ENCODE assay signal across 18 cellular contexts in genomic region chr12:132110677-132111076, GRCh38. TPM values are rescaled to one million over a fixed set of nuclear protein-coding genes. Genes with fewer than 3 reads are reported as not detected.
DNase-seq lines count a peak whose midpoint lies in the region; ATAC-seq, FAIRE-seq and TF ChIP-seq lines count a peak whose summit lies in the region.
"Had no signal": no experiment of that assay in that cellular context is flagged by ENCODE, and none has a peak within 500 bp of the region (broad histone marks: within the 10 kb centered on the region; RNA-seq: fewer than 3 reads in every experiment).

No MANE protein-coding gene starts in this region.

- FAIRE-seq in HepG2 (lab: Jason Lieb, UNC) (no peak), small intestine (lab: Jason Lieb, UNC) (no peak)
- FAIRE-seq: GM12891, GM18507 had no signal

- no peak for TF ChIP-seq RAD21 in HepG2 (CRISPR knock-in tag; IDR thresholded peaks at IDR 0.05)

- H3K27ac ChIP-seq in OCI-LY7 (ENCODE audit: low read depth, low read length, poor library complexity, severe bottlenecking) (no peak overlapping the region), endodermal cell (ENCODE audit: low read depth, low read length) (no peak overlapping the region), HepG2 (ENCODE audit: extremely low read length, insufficient read depth, low read length) (no peak overlapping the region), trophoblast cell (ENCODE audit: low read depth, low read length) (no peak overlapping the region), small intestine (ENCODE audit: low read depth in 1 of 2, low read length in 1 of 2) (no peak overlapping the region)
- H3K27ac ChIP-seq: C4-2B had no signal

- DNase-seq in OCI-LY7 (ENCODE audit: low spot score) (no peak), endodermal cell (peak; percentile 13), HepG2 (ENCODE audit: low spot score) (no peak), trophoblast cell (no peak), small intestine (no peak), Calu3 (no peak)
- DNase-seq: CD4-positive, CD25-positive, alpha-beta regulatory T cell; CD8-positive, alpha-beta T cell; DMS53; DMS79 treated with DMSO at 0.1 percent for 48 hours; GF-D8; H9 had no signal

- H4K12ac ChIP-seq in trophoblast cell (ENCODE audit: low read depth, low read length) = no peak overlapping the region

- H3K27me3 Mint-ChIP-seq in endodermal cell (ENCODE audit: insufficient read depth) (no peaks in the 10 kb centered on the region), Calu3 (ENCODE audit: unreplicated experiment) (no peaks in the 10 kb centered on the region)
- H3K27me3 Mint-ChIP-seq: CD4-positive, CD25-positive, alpha-beta regulatory T cell had no signal

- 72 to 79% methylated on average over 2 to 3 of the region's 3 CpGs for WGBS in endodermal cell (ENCODE audit: insufficient coverage in 1 of 2, insufficient read length in 1 of 2), 2 experiments
- no CpG with 5 or more reads among the region's 3 CpGs for WGBS in HepG2 (ENCODE audit: low lambda C conversion rate)
- no CpG with 5 or more reads among the region's 3 CpGs for WGBS in trophoblast cell (ENCODE audit: extremely low coverage, insufficient coverage, insufficient read length)
- 79 to 98% (median 98%) methylated on average over 3 of the region's 3 CpGs for WGBS in small intestine, 3 donors

- no peak overlapping the region for H3K4me3 Mint-ChIP-seq in endodermal cell
- no peak overlapping the region for H3K4me3 Mint-ChIP-seq in Calu3 (ENCODE audit: low read depth, unreplicated experiment)
- H3K4me3 Mint-ChIP-seq: CD4-positive, CD25-positive, alpha-beta regulatory T cell; CD8-positive, alpha-beta T cell; GM23338; H9 had no signal

- H3K9ac ChIP-seq in endodermal cell (ENCODE audit: extremely low read depth, low read length, poor library complexity, severe bottlenecking) = no peak overlapping the region
- no peak overlapping the region for H3K9ac ChIP-seq in HepG2 (ENCODE audit: insufficient read depth, low read depth, low read length)
- no peak overlapping the region for H3K9ac ChIP-seq in trophoblast cell (ENCODE audit: low read length)

- no peak overlapping the region for H4K91ac ChIP-seq in trophoblast cell (ENCODE audit: low read depth, low read length)

- BruUV-seq in OCI-LY7 (replicated peaks; lab: Mats Ljungman, UMichigan) = TSS peak; percentile 57
- BruUV-seq in HepG2 (replicated peaks; lab: Mats Ljungman, UMichigan) = TSS peak; percentile 47
- no TSS peak for BruUV-seq in Calu3 (replicated peaks; lab: Mats Ljungman, UMichigan)

- H3K4ac ChIP-seq in trophoblast cell (ENCODE audit: low read depth, low read length) = no peak overlapping the region

- H3K4me2 ChIP-seq in OCI-LY7 (ENCODE audit: low read length) (no peak overlapping the region), HepG2 (ENCODE audit: low read depth, low read length) (no peak overlapping the region), trophoblast cell (ENCODE audit: low read length) (no peak overlapping the region)
- H3K4me2 ChIP-seq: GM23338 had no signal

- no peak overlapping the region for H2AK5ac ChIP-seq in trophoblast cell (ENCODE audit: low read length)

- no peaks in the 10 kb centered on the region for H4K20me1 ChIP-seq in OCI-LY7 (ENCODE audit: insufficient read depth, low read length)
- no peaks in the 10 kb centered on the region for H4K20me1 ChIP-seq in HepG2 (ENCODE audit: insufficient read depth, low read length)

- H2BK12ac ChIP-seq in trophoblast cell (ENCODE audit: low read length) = no peak overlapping the region

- in situ Hi-C loops in HepG2 (cut with HindIII; ENCODE audit: extremely low pct_ligation_motif_present, low pct_unique_long_range_greater_than_20kb) = no loop called here

- no peaks in the 10 kb centered on the region for H3K9me2 ChIP-seq in OCI-LY7 (ENCODE audit: insufficient read depth, low read length)

- H3K18ac ChIP-seq in trophoblast cell (ENCODE audit: low read length) = no peak overlapping the region

- H3K79me2 ChIP-seq in OCI-LY7 (ENCODE audit: insufficient read depth, low read depth, low read length) (0 out of 2 replicates have a peak, but pooled peaks cover 8% of the 10 kb centered on the region), HepG2 (ENCODE audit: insufficient read depth, low read length) (no peaks in the 10 kb centered on the region), trophoblast cell (ENCODE audit: control insufficient read depth, insufficient read depth, low read length, poor library complexity) (no peaks in the 10 kb centered on the region)

- H3K9me3 ChIP-seq in OCI-LY7 (ENCODE audit: low read length) = no peaks in the 10 kb centered on the region
- H3K9me3 ChIP-seq in endodermal cell (ENCODE audit: control insufficient read depth, low read length) = no peaks in the 10 kb centered on the region
- H3K9me3 ChIP-seq in HepG2 (ENCODE audit: low read length) = no peaks in the 10 kb centered on the region
- no peaks in the 10 kb centered on the region for H3K9me3 ChIP-seq in trophoblast cell (ENCODE audit: insufficient read depth, low read depth, low read length)
- H3K9me3 ChIP-seq in small intestine (ENCODE audit: control insufficient read depth, low read depth) = no peaks in the 10 kb centered on the region

- no peak overlapping the region for H2BK120ac ChIP-seq in trophoblast cell (ENCODE audit: insufficient read depth, low read length, poor library complexity)

- H3K79me1 ChIP-seq in trophoblast cell (ENCODE audit: low read length) = no peaks in the 10 kb centered on the region

- no peak overlapping the region for H3K14ac ChIP-seq in trophoblast cell (ENCODE audit: low read length)

- POLR2A ChIA-PET in OCI-LY7 (lab: Charles Lee) (no interaction called here), HepG2 (lab: Yijun Ruan, JAX) (no interaction called here)

- H3K27ac Mint-ChIP-seq in endodermal cell (no peak overlapping the region), Calu3 (ENCODE audit: unreplicated experiment) (no peak overlapping the region)
- H3K27ac Mint-ChIP-seq: CD8-positive, alpha-beta T cell; GM23338; H9 had no signal

- TF ChIP-seq EP300 in HepG2 (IDR thresholded peaks at IDR 0.05; ENCODE audit: low read depth in 2 of 2, low read length in 2 of 2) (no peak), HepG2 (CRISPR knock-in tag; IDR thresholded peaks at IDR 0.05; ENCODE audit: borderline replicate concordance) (no peak)

- H3K36me3 Mint-ChIP-seq in endodermal cell (ENCODE audit: low read depth) (peaks cover 57% of the 10 kb centered on the region), Calu3 (ENCODE audit: insufficient read depth, unreplicated experiment) (peaks cover 43% of the 10 kb centered on the region)

- CTCF ChIA-PET in OCI-LY7 (lab: Charles Lee; ENCODE audit: unreplicated experiment) = no interaction called here
- CTCF ChIA-PET in HepG2 (lab: Yijun Ruan, JAX; ENCODE audit: low intra/inter-chr PET ratio, low total read pairs) = no interaction called here
- CTCF ChIA-PET in Calu3 (lab: Charles Lee) = no interaction called here

- TF ChIP-seq POLR2A in HepG2 (IDR thresholded peaks at IDR 0.05; ENCODE audit: insufficient read depth in 1 of 2, low read depth in 2 of 2, low read length in 2 of 2) = no peak

- H3K36me3 ChIP-seq in OCI-LY7 (ENCODE audit: insufficient read depth, low read length) (peaks cover 74% of the 10 kb centered on the region), endodermal cell (ENCODE audit: control insufficient read depth, insufficient read depth, low read length) (peaks cover 56% of the 10 kb centered on the region), HepG2 (replicated peaks in 1 of 2; ENCODE audit: control insufficient read depth in 1 of 2, insufficient read depth in 2 of 2, low read length in 2 of 2) (peaks cover 17 to 48% of the 10 kb centered on the region in 2 experiments; a peak in 4 of 5 replicates), trophoblast cell (ENCODE audit: control insufficient read depth in 1 of 2, insufficient read depth in 2 of 2, low read length in 2 of 2) (peaks cover 36 to 38% of the 10 kb centered on the region in 2 experiments), small intestine (ENCODE audit: control insufficient read depth in 2 of 2, insufficient read depth in 2 of 2, low read length in 2 of 2) (peaks cover 2% of the 10 kb centered on the region in 2 donors)

- H3K4me3 ChIP-seq in OCI-LY7 (ENCODE audit: low read depth, low read length, poor library complexity, severe bottlenecking) = no peak overlapping the region
- H3K4me3 ChIP-seq in endodermal cell (ENCODE audit: low read length) = no peak overlapping the region
- H3K4me3 ChIP-seq in HepG2 (replicated peaks in 1 of 3; ENCODE audit: insufficient read depth in 1 of 3, low read depth in 2 of 3, low read length in 3 of 3) = no peak overlapping the region
- peak overlapping the region; percentile 15 for H3K4me3 ChIP-seq in trophoblast cell (ENCODE audit: low read depth, low read length)
- H3K4me3 ChIP-seq in small intestine (ENCODE audit: low read depth in 1 of 2, low read length in 2 of 2) = no peak overlapping the region
- H3K4me3 ChIP-seq: GM23338 had no signal

- intact Hi-C loops in OCI-LY7 (cut with micrococcal nuclease; ENCODE audit: unreplicated experiment) (no loop called here), HepG2 (cut with micrococcal nuclease; ENCODE audit: unreplicated experiment) (no loop called here), Calu3 (cut with micrococcal nuclease; ENCODE audit: unreplicated experiment) (no loop called here)

- H3K4me1 Mint-ChIP-seq in endodermal cell (no peaks in the 10 kb centered on the region), Calu3 (ENCODE audit: low read depth, unreplicated experiment) (no peaks in the 10 kb centered on the region)

- no peak overlapping the region for H2AFZ ChIP-seq in OCI-LY7 (ENCODE audit: low read length)
- H2AFZ ChIP-seq in HepG2 (ENCODE audit: low read length) = no peak overlapping the region
- no peak overlapping the region for H2AFZ ChIP-seq in trophoblast cell (ENCODE audit: insufficient read depth, low read length, poor library complexity)
- H2AFZ ChIP-seq: GM23338 had no signal

- H3K4me1 ChIP-seq in OCI-LY7 (ENCODE audit: insufficient read depth, low read length, poor library complexity, severe bottlenecking) = no peaks in the 10 kb centered on the region
- no peaks in the 10 kb centered on the region for H3K4me1 ChIP-seq in endodermal cell (ENCODE audit: control insufficient read depth, insufficient read depth, low read length)
- no peaks in the 10 kb centered on the region for H3K4me1 ChIP-seq in HepG2 (ENCODE audit: insufficient read depth, low read length)
- H3K4me1 ChIP-seq in trophoblast cell (ENCODE audit: control insufficient read depth in 1 of 2, insufficient read depth in 2 of 2, low read length in 2 of 2) = no peaks in the 10 kb centered on the region
- no peaks in the 10 kb centered on the region for H3K4me1 ChIP-seq in small intestine (ENCODE audit: control insufficient read depth in 2 of 2, insufficient read depth in 1 of 2, low read depth in 1 of 2, low read length in 1 of 2)

- H2BK5ac ChIP-seq in trophoblast cell (ENCODE audit: low read depth, low read length, poor library complexity) = no peak overlapping the region

- H3K9me3 Mint-ChIP-seq in endodermal cell (no peaks in the 10 kb centered on the region), Calu3 (ENCODE audit: low read depth, unreplicated experiment) (no peaks in the 10 kb centered on the region)
- H3K9me3 Mint-ChIP-seq: CD4-positive, CD25-positive, alpha-beta regulatory T cell; CD8-positive, alpha-beta T cell; GM23338; H9 had no signal

- ATAC-seq in HepG2 (no peak), HG03432 (IDR thresholded peaks at IDR 0.05; ENCODE audit: unreplicated experiment) (no peak)
- ATAC-seq: CD8-positive, alpha-beta T cell; GM23338; HCT116 had no signal

- no peak overlapping the region for H3K23ac ChIP-seq in trophoblast cell (ENCODE audit: low read length)

- TF ChIP-seq CTCF in OCI-LY7 (conservative IDR thresholded peaks at IDR 0.05; ENCODE audit: low read length) (no peak), endodermal cell (conservative IDR thresholded peaks at IDR 0.05) (no peak), HepG2 (CRISPR knock-in tag; IDR thresholded peaks at IDR 0.05) (no peak), Calu3 (IDR thresholded peaks at IDR 0.05; ENCODE audit: unreplicated experiment) (no peak)

- H3K27me3 ChIP-seq in endodermal cell (ENCODE audit: control insufficient read depth, insufficient read depth, low read length, poor library complexity, severe bottlenecking) = no peaks in the 10 kb centered on the region
- H3K27me3 ChIP-seq in HepG2 (ENCODE audit: control insufficient read depth in 1 of 2, insufficient read depth in 2 of 2, low read length in 2 of 2) = no peaks in the 10 kb centered on the region
- no peaks in the 10 kb centered on the region for H3K27me3 ChIP-seq in trophoblast cell (ENCODE audit: insufficient read depth, low read length)
- no peaks in the 10 kb centered on the region for H3K27me3 ChIP-seq in small intestine (ENCODE audit: control insufficient read depth in 2 of 2, insufficient read depth in 2 of 2, low read length in 2 of 2)

- H4K8ac ChIP-seq in trophoblast cell (ENCODE audit: low read depth, low read length) = no peak overlapping the region

RNA-seq across cellular contexts. Expression of gene DDX51, which starts 33.4 kb away (rescaled TPM):
- total RNA-seq in OCI-LY7 (2014; rRNA removed; shearing (Covaris generic)) = 46.2 and 47.1 TPM in 2 replicates
- total RNA-seq in OCI-LY7 (2022) (63.1 and 63.5 TPM in 2 replicates), endodermal cell (10 to 100 TPM; 31.5 to 33.8 TPM), HepG2 (2016; rRNA removed; fragmentation: Illumina TruSeq; extraction: Trizol) (3.5 and 10.1 TPM in 2 replicates), Calu3 (2022) (46.3 and 48.0 TPM in 2 replicates)
- polyA plus RNA-seq in endodermal cell (2013, experiment 1 of 2) = 16.9 TPM
- 13.9 TPM for polyA plus RNA-seq in endodermal cell (2013, experiment 2 of 2)
- total RNA-seq in HepG2 (2016; cell fraction: cytosol; rRNA removed; fragmentation: Illumina TruSeq; extraction: Trizol; ENCODE audit: low read depth) = 3.5 and 3.6 TPM in 2 replicates
- total RNA-seq in HepG2 (2016; cell fraction: insoluble cytoplasmic fraction; rRNA removed; fragmentation: Illumina TruSeq; extraction: Trizol) = 2.7 and 9.3 TPM in 2 replicates
- 2.5 and 3.2 TPM in 2 replicates for total RNA-seq in HepG2 (2016; cell fraction: membrane; rRNA removed; fragmentation: Illumina TruSeq; extraction: Trizol)
- 9.6 and 14.3 TPM in 2 replicates for total RNA-seq in HepG2 (2016; cell fraction: nucleus; rRNA removed; fragmentation: Illumina TruSeq; extraction: Trizol)
- polyA plus RNA-seq in HepG2 (2011; rRNA removed) (10.1 and 11.6 TPM in 2 replicates), small intestine (10 to 100 TPM in 1 of 3 donors, 1 to 10 TPM in 2; 5.1 to 17.3 (median 7.0) TPM)
- polyA plus RNA-seq in HepG2 (2011; cell fraction: cytosol; rRNA removed) = 3.4 and 4.5 TPM in 2 replicates
- 66.0 and 70.7 TPM in 2 replicates for polyA plus RNA-seq in HepG2 (2011; cell fraction: nucleus; rRNA removed)
- polyA plus RNA-seq in HepG2 (2012) = 9.1 and 11.4 TPM in 2 replicates
- 0.85 and 1.1 TPM in 2 replicates for polyA plus RNA-seq in HepG2 (2016; cell fraction: cytosol; fragmentation: Illumina TruSeq; extraction: Trizol; ENCODE audit: low read depth)
- 4.4 and 5.8 TPM in 2 replicates for polyA plus RNA-seq in HepG2 (2016; cell fraction: insoluble cytoplasmic fraction; fragmentation: Illumina TruSeq; extraction: Trizol; ENCODE audit: low read depth)
- 1.2 and 2.1 TPM in 2 replicates for polyA plus RNA-seq in HepG2 (2016; cell fraction: membrane; fragmentation: Illumina TruSeq; extraction: Trizol; ENCODE audit: low read depth)
- 41.8 and 50.5 TPM in 2 replicates for polyA plus RNA-seq in HepG2 (2016; cell fraction: nucleus; fragmentation: Illumina TruSeq; extraction: Trizol; ENCODE audit: insufficient read depth, low read depth)
- 10.7 and 19.6 TPM in 2 replicates for polyA minus RNA-seq in HepG2 (2011; rRNA and poly(A)+ RNA removed; ENCODE audit: low replicate concordance)
- 3.3 and 4.1 TPM in 2 replicates for polyA minus RNA-seq in HepG2 (2011; cell fraction: cytosol; rRNA and poly(A)+ RNA removed)
- 14.7 and 15.7 TPM in 2 replicates for polyA minus RNA-seq in HepG2 (2011; cell fraction: nucleus; rRNA and poly(A)+ RNA removed)
- 6.5 and 6.9 TPM in 2 replicates for polyA plus RNA-seq in trophoblast cell (2013)

RNA-seq across cellular contexts. Expression of gene NOC4L, which starts 33.6 kb away (rescaled TPM):
- total RNA-seq in OCI-LY7 (2014; rRNA removed; shearing (Covaris generic)) = 25.0 and 31.0 TPM in 2 replicates
- 43.7 and 47.6 TPM in 2 replicates for total RNA-seq in OCI-LY7 (2022)
- total RNA-seq in endodermal cell = 10 to 100 TPM; 22.7 to 32.7 TPM
- polyA plus RNA-seq in endodermal cell (2013, experiment 1 of 2) = 25.4 TPM
- 23.8 TPM for polyA plus RNA-seq in endodermal cell (2013, experiment 2 of 2)
- 12.1 and 14.6 TPM in 2 replicates for total RNA-seq in HepG2 (2016; rRNA removed; fragmentation: Illumina TruSeq; extraction: Trizol)
- total RNA-seq in HepG2 (2016; cell fraction: cytosol; rRNA removed; fragmentation: Illumina TruSeq; extraction: Trizol; ENCODE audit: low read depth) = 7.5 and 7.6 TPM in 2 replicates
- 9.2 and 14.5 TPM in 2 replicates for total RNA-seq in HepG2 (2016; cell fraction: insoluble cytoplasmic fraction; rRNA removed; fragmentation: Illumina TruSeq; extraction: Trizol)
- 8.8 and 9.0 TPM in 2 replicates for total RNA-seq in HepG2 (2016; cell fraction: membrane; rRNA removed; fragmentation: Illumina TruSeq; extraction: Trizol)
- 9.0 and 10.7 TPM in 2 replicates for total RNA-seq in HepG2 (2016; cell fraction: nucleus; rRNA removed; fragmentation: Illumina TruSeq; extraction: Trizol)
- polyA plus RNA-seq in HepG2 (2011; rRNA removed) = 4.3 and 4.6 TPM in 2 replicates
- polyA plus RNA-seq in HepG2 (2011; cell fraction: cytosol; rRNA removed) = 2.7 and 4.4 TPM in 2 replicates
- 14.6 and 21.3 TPM in 2 replicates for polyA plus RNA-seq in HepG2 (2011; cell fraction: nucleus; rRNA removed)
- 7.9 and 11.5 TPM in 2 replicates for polyA plus RNA-seq in HepG2 (2012)
- polyA plus RNA-seq in HepG2 (2016; cell fraction: cytosol; fragmentation: Illumina TruSeq; extraction: Trizol; ENCODE audit: low read depth) = 11.7 and 12.8 TPM in 2 replicates
- polyA plus RNA-seq in HepG2 (2016; cell fraction: insoluble cytoplasmic fraction; fragmentation: Illumina TruSeq; extraction: Trizol; ENCODE audit: low read depth) = 14.6 and 19.7 TPM in 2 replicates
- 9.3 and 11.4 TPM in 2 replicates for polyA plus RNA-seq in HepG2 (2016; cell fraction: membrane; fragmentation: Illumina TruSeq; extraction: Trizol; ENCODE audit: low read depth)
- polyA plus RNA-seq in HepG2 (2016; cell fraction: nucleus; fragmentation: Illumina TruSeq; extraction: Trizol; ENCODE audit: insufficient read depth, low read depth) = 25.5 and 25.9 TPM in 2 replicates
- 5.3 and 10.2 TPM in 2 replicates for polyA minus RNA-seq in HepG2 (2011; rRNA and poly(A)+ RNA removed; ENCODE audit: low replicate concordance)
- polyA minus RNA-seq in HepG2 (2011; cell fraction: cytosol; rRNA and poly(A)+ RNA removed) = 4.2 and 4.3 TPM in 2 replicates
- polyA minus RNA-seq in HepG2 (2011; cell fraction: nucleus; rRNA and poly(A)+ RNA removed) = 2.7 and 3.7 TPM in 2 replicates
- 22.0 and 22.3 TPM in 2 replicates for polyA plus RNA-seq in trophoblast cell (2013)
- 10 to 100 TPM; 24.8 to 32.4 (median 30.3) TPM for polyA plus RNA-seq in small intestine
- total RNA-seq in Calu3 (2022) = 62.5 and 67.3 TPM in 2 replicates
